In the genomic region with DNA sequence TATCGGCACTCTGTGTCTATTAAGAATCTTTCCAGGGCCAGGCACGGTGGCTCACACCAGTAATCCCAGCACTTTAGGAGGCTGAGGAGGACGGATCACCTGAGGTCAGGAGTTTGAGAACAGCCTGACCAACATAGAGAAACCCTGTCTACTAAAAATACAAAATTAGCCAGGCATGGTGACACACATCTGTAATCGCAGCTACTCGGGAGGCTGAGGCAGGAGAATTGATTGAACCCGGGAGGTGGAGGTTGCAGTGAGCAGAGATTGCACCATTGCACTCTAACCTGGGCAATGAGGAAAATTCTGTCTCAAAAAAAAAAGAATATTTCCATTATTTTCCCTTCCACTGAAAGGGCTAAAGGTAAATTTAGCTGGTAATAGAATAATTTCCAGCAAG, we compare ENCODE assay signal across 7 cellular contexts. TPM values are rescaled to one million over a fixed set of nuclear protein-coding genes. Genes with fewer than 3 reads are reported as not detected.
DNase-seq lines count a peak whose midpoint lies in the region; ATAC-seq, FAIRE-seq and TF ChIP-seq lines count a peak whose summit lies in the region.
"Not testable (repeated sequence)": the region's sequence is repeated elsewhere in the genome, so short reads cannot be mapped to it uniquely, and the experiment has no call there.

No MANE protein-coding gene starts in this region.

- H3K27ac Mint-ChIP-seq in progenitor cell of endocrine pancreas, result peak overlapping the region; percentile 60

- H3K4me3 ChIP-seq in A549; Peyer's patch; WERI-Rb-1 (ENCODE audit: low read depth, low read length); hepatocyte; left lung: not testable (repeated sequence)
- H3K4me3 ChIP-seq in right lobe of liver, result peak overlapping the region in 1 of 3 donors; percentile 3

- not testable (repeated sequence) for TF ChIP-seq EP300 in A549 (IDR thresholded peaks at IDR 0.05)

- intact Hi-C loops in left lung (cut with DNase I); right lobe of liver (cut with DNase I): not testable (repeated sequence)

- H3K36me3 ChIP-seq in Peyer's patch; WERI-Rb-1; hepatocyte (replicated peaks; ENCODE audit: insufficient read depth, low read depth); left lung; right lobe of liver: not testable (repeated sequence)

- H3K9me3 Mint-ChIP-seq in progenitor cell of endocrine pancreas (ENCODE audit: low read depth), result peaks cover 12% of the 10 kb centered on the region

- not testable (repeated sequence) for H3K36me3 Mint-ChIP-seq in progenitor cell of endocrine pancreas (ENCODE audit: insufficient read depth)

- H3K4me1 Mint-ChIP-seq in progenitor cell of endocrine pancreas (ENCODE audit: low read depth), result peaks cover 31% of the 10 kb centered on the region

- not testable (repeated sequence) for H3K9me2 ChIP-seq in hepatocyte (replicated peaks; ENCODE audit: insufficient read depth)

- not testable (repeated sequence) for DNase-seq in A549 (ENCODE audit: low read depth in 1 of 2, low spot score in 1 of 2); Peyer's patch; hepatocyte (ENCODE audit: low spot score); left lung; right lobe of liver; progenitor cell of endocrine pancreas (ENCODE audit: low spot score, unreplicated experiment)
- peak; percentile 37 for DNase-seq in WERI-Rb-1

- ATAC-seq in A549 (peak in 1 of 2 experiments; percentile 31; a peak in 2 of 6 replicates), left lung (peak; percentile 48), right lobe of liver (peak; percentile 29 to 46 (median 36))

- not testable (repeated sequence) for FAIRE-seq in A549 (lab: Jason Lieb, UNC)

- not testable (repeated sequence) for H4K20me1 ChIP-seq in hepatocyte (ENCODE audit: insufficient read depth, poor library complexity, severe bottlenecking)

- not testable (repeated sequence) for H3K79me2 ChIP-seq in hepatocyte

- peak overlapping the region; percentile 37 to 47; a peak in 3 of 6 replicates for H3K27ac ChIP-seq in A549
- H3K27ac ChIP-seq in Peyer's patch, result peak overlapping the region in 3 of 4 donors; percentile 22 to 71 (median 53)
- H3K27ac ChIP-seq in WERI-Rb-1, left lung: not testable (repeated sequence)
- peak overlapping the region; percentile 61 for H3K27ac ChIP-seq in hepatocyte
- peak overlapping the region; percentile 37 to 96 (median 92) for H3K27ac ChIP-seq in right lobe of liver

- TF ChIP-seq RAD21 in A549 (conservative IDR thresholded peaks at IDR 0.05 in 1 of 2, IDR thresholded peaks at IDR 0.05 in 1 of 2), result not testable (repeated sequence)

- 71% methylated on average over 6 of the region's 6 CpGs for WGBS in A549 (ENCODE audit: missing lambda C conversion rate)
- 77% methylated on average over 6 of the region's 6 CpGs for WGBS in hepatocyte (ENCODE audit: low lambda C conversion rate, missing lambda C conversion rate)
- WGBS in right lobe of liver (ENCODE audit: insufficient coverage, low coverage, low lambda C conversion rate, missing lambda C conversion rate), result 23% methylated on average over 6 of the region's 6 CpGs

- TF ChIP-seq POLR2A in A549 (IDR thresholded peaks at IDR 0.05; ENCODE audit: low read length); Peyer's patch (IDR thresholded peaks at IDR 0.05); right lobe of liver (IDR thresholded peaks at IDR 0.05): not testable (repeated sequence)

- POLR2A ChIA-PET in A549 (lab: Yijun Ruan, JAX), result not testable (repeated sequence)

- CTCF ChIA-PET in A549 (lab: Yijun Ruan, JAX), result interaction anchor here (0.8 to 1.4 kb wide), 6 partner anchors 8 to 131 kb away, joined by 3 to 6 read pairs (median 3); partner anchors contain the start of gene PHAX

- H3K4me2 ChIP-seq in A549 (peak overlapping the region; percentile 70), hepatocyte (peak overlapping the region; percentile 62)

- H2AFZ ChIP-seq in hepatocyte, result not testable (repeated sequence)

- peaks cover 24% of the 10 kb centered on the region for H3K4me1 ChIP-seq in A549
- not testable (repeated sequence) for H3K4me1 ChIP-seq in Peyer's patch; hepatocyte (ENCODE audit: insufficient read depth); left lung
- H3K4me1 ChIP-seq in right lobe of liver, result peaks cover 0 to 55% (median 16%) of the 10 kb centered on the region in 4 donors

- not testable (repeated sequence) for TF ChIP-seq CTCF in A549 (IDR thresholded peaks at IDR 0.05); Peyer's patch (IDR thresholded peaks at IDR 0.05); WERI-Rb-1 (IDR thresholded peaks at IDR 0.05; ENCODE audit: low read depth, low read length); hepatocyte (IDR thresholded peaks at IDR 0.05; ENCODE audit: poor library complexity); left lung (IDR thresholded peaks at IDR 0.05); right lobe of liver (IDR thresholded peaks at IDR 0.05); progenitor cell of endocrine pancreas (IDR thresholded peaks at IDR 0.05; ENCODE audit: unreplicated experiment)

- not testable (repeated sequence) for H3K27me3 ChIP-seq in Peyer's patch; WERI-Rb-1 (ENCODE audit: insufficient read depth, low read depth, severe bottlenecking); hepatocyte; left lung; right lobe of liver

- not testable (repeated sequence) for H3K27me3 Mint-ChIP-seq in progenitor cell of endocrine pancreas

- not testable (repeated sequence) for H3K4me3 Mint-ChIP-seq in progenitor cell of endocrine pancreas (ENCODE audit: low read depth)

- not testable (repeated sequence) for H3K9me3 ChIP-seq in A549; Peyer's patch; WERI-Rb-1 (ENCODE audit: severe bottlenecking); hepatocyte (ENCODE audit: low read depth)
- H3K9me3 ChIP-seq in left lung (peaks cover 0 to 13% of the 10 kb centered on the region in 2 donors), right lobe of liver (peaks cover 0 to 11% (median 0%) of the 10 kb centered on the region in 4 donors)

RNA-seq across cellular contexts. Expression of gene PHAX, which starts 49.0 kb away (rescaled TPM):
- 43.3 and 74.8 TPM in 2 replicates for polyA plus RNA-seq in A549 (2011; rRNA removed)
- polyA plus RNA-seq in A549 (2012; cell fraction: cytosol; rRNA removed), result 13.9 and 18.8 TPM in 2 replicates
- 5.4 and 6.3 TPM in 2 replicates for polyA plus RNA-seq in A549 (2012; cell fraction: nucleus; rRNA removed)
- 90.2 to 95.5 TPM (median 90.2 TPM) in 3 replicates for polyA plus RNA-seq in A549 (2017; fragmentation: RNase III; extraction: RNeasy Plus Mini Kit Qiagen cat#74134 plus additional on column Dnase treatment)
- polyA minus RNA-seq in A549 (2011; rRNA and poly(A)+ RNA removed), result 32.8 and 45.5 TPM in 2 replicates
- 10 to 100 TPM; 25.6 to 31.4 (median 27.4) TPM for total RNA-seq in Peyer's patch
- 59.4 and 65.0 TPM in 2 replicates for total RNA-seq in hepatocyte
- polyA plus RNA-seq in hepatocyte, result 56.6 and 57.0 TPM in 2 replicates
- 10 to 100 TPM; 28.2 to 30.7 TPM for total RNA-seq in left lung
- 10 to 100 TPM; 11.0 to 24.6 (median 19.4) TPM for total RNA-seq in right lobe of liver
- 45.8 and 58.2 TPM in 2 replicates for total RNA-seq in progenitor cell of endocrine pancreas

RNA-seq across cellular contexts. Expression of gene ALDH7A1, which starts 54.7 kb away (rescaled TPM):
- polyA plus RNA-seq in A549 (2011; rRNA removed) (78.3 and 99.2 TPM in 2 replicates), A549 (2017; fragmentation: RNase III; extraction: RNeasy Plus Mini Kit Qiagen cat#74134 plus additional on column Dnase treatment) (64.5 to 83.0 TPM (median 72.4 TPM) in 3 replicates), hepatocyte (97.0 and 107 TPM in 2 replicates)
- 45.0 and 47.6 TPM in 2 replicates for polyA plus RNA-seq in A549 (2012; cell fraction: cytosol; rRNA removed)
- 22.3 and 40.7 TPM in 2 replicates for polyA plus RNA-seq in A549 (2012; cell fraction: nucleus; rRNA removed)
- 38.4 and 47.4 TPM in 2 replicates for polyA minus RNA-seq in A549 (2011; rRNA and poly(A)+ RNA removed)
- total RNA-seq in Peyer's patch (10 to 100 TPM; 19.4 to 25.7 (median 22.0) TPM), hepatocyte (48.8 and 50.0 TPM in 2 replicates), left lung (10 to 100 TPM; 34.2 to 54.3 TPM), right lobe of liver (100 to 1,000 TPM in 2 of 6 experiments, 10 to 100 TPM in 4; 23.0 to 142 (median 96.7) TPM), progenitor cell of endocrine pancreas (233 and 246 TPM in 2 replicates)
